Comparison of ENCODE assay signal across 29 cellular contexts in the genomic region with DNA sequence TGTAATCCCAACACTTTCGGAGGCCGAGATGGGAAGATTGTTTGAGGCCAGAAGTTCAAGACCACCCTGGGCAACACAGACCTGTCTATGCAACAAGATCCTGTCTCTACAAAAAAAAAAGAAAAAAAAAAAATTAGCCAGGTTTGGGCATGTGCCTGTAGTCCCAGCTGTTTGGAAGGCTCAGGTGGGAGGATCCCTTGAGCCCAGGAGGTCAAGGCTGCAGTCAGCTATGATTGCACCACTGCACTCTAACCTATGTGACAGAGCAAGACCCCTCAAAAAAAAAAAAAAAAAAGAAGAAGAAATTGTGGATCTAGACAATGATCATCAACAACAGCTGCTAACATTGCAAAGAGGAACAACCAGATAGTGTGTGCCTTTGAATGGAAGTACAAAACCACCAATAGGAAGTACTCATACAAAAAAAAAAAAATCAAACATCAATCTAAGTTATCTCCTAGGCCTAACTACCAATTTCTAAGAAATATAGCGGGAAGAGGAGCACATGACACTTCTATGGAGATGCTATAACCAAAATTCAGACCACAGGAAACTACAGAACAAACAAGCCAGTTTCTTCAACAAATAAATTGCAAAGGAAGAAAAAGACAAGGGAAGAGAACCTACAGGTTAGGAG.
"Had no signal": no experiment of that assay in that cellular context is flagged by ENCODE, and none has a peak within 500 bp of the region (broad histone marks: within the 10 kb centered on the region; RNA-seq: fewer than 3 reads in every experiment).

No MANE protein-coding gene starts in this region.

- FAIRE-seq: frontal cortex, small intestine had no signal

- H3K27ac ChIP-seq: adrenal gland, ascending aorta, brain microvascular endothelial cell, colonic mucosa, dorsolateral prefrontal cortex, esophagus muscularis mucosa, left lung, neural progenitor cell, testis, vagina had no signal

- H3K4me2 ChIP-seq: neural progenitor cell had no signal

- H2AFZ ChIP-seq: neural progenitor cell had no signal

- H3K9ac ChIP-seq: neural progenitor cell had no signal

- H3K36me3 ChIP-seq: adrenal gland, brain microvascular endothelial cell, colonic mucosa, left lung, neural progenitor cell had no signal

- H3K27me3 ChIP-seq: adrenal gland, ascending aorta, brain microvascular endothelial cell, colonic mucosa, dorsolateral prefrontal cortex, esophagus muscularis mucosa, left lung, neural progenitor cell, testis, vagina had no signal

- H3K9me3 ChIP-seq: adrenal gland, ascending aorta, colonic mucosa, esophagus muscularis mucosa, left lung, testis, vagina had no signal

- H3K4me3 ChIP-seq: adrenal gland, ascending aorta, colonic mucosa, dorsolateral prefrontal cortex, esophagus muscularis mucosa, left lung, lung, neural progenitor cell, testis, vagina had no signal

- ATAC-seq: activated CD4-positive, alpha-beta T cell treated with anti-CD3 and anti-CD28 coated beads for 36 hours; activated T-cell treated with anti-CD3 and anti-CD28 coated beads, Interleukin-2, amount 50 U/mL, for 72 hours; left lung; naive thymus-derived CD8-positive, alpha-beta T cell; sciatic nerve had no signal

- DNase-seq: activated B cell treated with CpG ODN at 0.5 μM for 24 hours; activated CD4-positive, alpha-beta memory T cell treated with anti-CD3 and anti-CD28 coated beads for 36 hours; activated CD4-positive, alpha-beta T cell treated with anti-CD3 and anti-CD28 coated beads for 36 hours; activated effector memory CD4-positive, alpha-beta T cell treated with anti-CD3 and anti-CD28 coated beads, Interleukin-2, amount 50 U/mL, for 16 hours; activated naive CD4-positive, alpha-beta T cell treated with anti-CD3 and anti-CD28 coated beads, Interleukin-2, amount 50 U/mL, for 16 hours; activated T-cell treated with anti-CD3 and anti-CD28 coated beads, Interleukin-2, amount 50 U/mL, for 72 hours; adrenal gland; brain microvascular endothelial cell; caudate nucleus; colonic mucosa; dorsolateral prefrontal cortex; glutamatergic neuron; hippocampal formation; kidney glomerular epithelial cell; left lung; naive thymus-derived CD8-positive, alpha-beta T cell; small intestine; stimulated activated CD4-positive, alpha-beta T cell treated with anti-CD3 and anti-CD28 coated beads, Interleukin-15, amount 100 ng/mL, for 24 hours; stimulated activated CD4-positive, alpha-beta T cell treated with anti-CD3 and anti-CD28 coated beads, Interleukin-2, amount 100 ng/mL, for 48 hours; stimulated activated CD8-positive, alpha-beta memory T cell treated with anti-CD3 and anti-CD28 coated beads, Interleukin-4, amount 100 ng/mL, for 48 hours; stimulated activated naive CD4-positive, alpha-beta T cell; testis had no signal

- H3K4me1 ChIP-seq: colonic mucosa, left lung had no signal
